Comparison of ENCODE assay signal across 8 cellular contexts in the genomic region with DNA sequence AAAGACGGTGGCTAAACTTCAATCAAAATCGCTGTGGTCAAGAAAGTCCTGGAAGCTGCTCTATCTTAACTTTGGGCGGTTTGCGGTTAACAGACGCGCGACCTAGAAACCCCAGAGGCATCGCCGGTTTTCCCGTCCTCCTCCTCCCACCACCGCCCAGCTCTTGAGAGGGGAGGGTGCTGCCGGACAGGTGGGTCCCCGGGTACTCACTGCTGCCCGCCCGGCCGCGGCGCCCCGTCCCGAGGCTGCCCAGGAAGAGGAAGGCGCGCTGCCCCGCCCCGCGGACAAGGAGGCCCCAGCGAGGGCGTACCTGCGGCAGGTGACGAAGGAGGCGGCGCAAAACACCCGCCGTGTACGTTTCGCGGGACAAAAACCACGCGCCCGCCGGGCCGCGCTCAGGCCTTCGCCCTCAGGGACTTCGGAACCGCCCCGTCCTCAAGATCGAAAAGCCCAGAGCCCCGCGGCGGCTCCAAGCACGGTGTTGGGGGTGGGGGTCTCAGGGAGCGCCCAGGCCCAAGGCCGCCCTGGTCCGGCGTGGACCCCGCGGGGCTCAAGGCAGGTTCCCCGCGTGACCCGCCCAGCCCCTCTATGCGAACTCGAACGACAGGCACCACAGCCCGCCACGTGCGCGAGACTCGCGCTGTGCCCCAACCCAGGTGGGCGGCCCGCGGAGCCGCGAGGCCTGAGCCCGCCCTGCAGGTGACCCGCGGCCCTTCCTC. TPM values are rescaled to one million over a fixed set of nuclear protein-coding genes. Genes with fewer than 3 reads are reported as not detected.
DNase-seq lines count a peak whose midpoint lies in the region; ATAC-seq and TF ChIP-seq lines count a peak whose summit lies in the region.

A gene with protein sequence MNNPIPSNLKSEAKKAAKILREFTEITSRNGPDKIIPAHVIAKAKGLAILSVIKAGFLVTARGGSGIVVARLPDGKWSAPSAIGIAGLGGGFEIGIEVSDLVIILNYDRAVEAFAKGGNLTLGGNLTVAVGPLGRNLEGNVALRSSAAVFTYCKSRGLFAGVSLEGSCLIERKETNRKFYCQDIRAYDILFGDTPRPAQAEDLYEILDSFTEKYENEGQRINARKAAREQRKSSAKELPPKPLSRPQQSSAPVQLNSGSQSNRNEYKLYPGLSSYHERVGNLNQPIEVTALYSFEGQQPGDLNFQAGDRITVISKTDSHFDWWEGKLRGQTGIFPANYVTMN (minus strand): TSS at position 259 of the 719 bp plus-strand sequence. CDS start 48 bp downstream, at position 211.

- H3K4me3 ChIP-seq in RWPE2 (ENCODE audit: severe bottlenecking) (peak within 1 kb of the TSS; percentile 82), rectal smooth muscle tissue (ENCODE audit: low read length) (peak within 1 kb of the TSS; percentile 79)

- peaks cover 28% of the 10 kb centered on the region for H3K36me3 Mint-ChIP-seq in activated naive CD8-positive, alpha-beta T cell treated with anti-CD3 and anti-CD28 coated beads for 36 hours

- intact Hi-C loops in left cardiac atrium (cut with DNase I): no loop called here

- no peaks in the 10 kb centered on the region for H3K9me3 ChIP-seq in RWPE2 (ENCODE audit: severe bottlenecking)

- H3K9ac ChIP-seq in rectal smooth muscle tissue (ENCODE audit: low read length): peak within 1 kb of the TSS; percentile 60

- peak; percentile 70 for DNase-seq in RWPE2 (ENCODE audit: low spot score)
- peak; percentile 53 for DNase-seq in activated naive CD8-positive, alpha-beta T cell treated with anti-CD3 and anti-CD28 coated beads for 36 hours
- DNase-seq in left cardiac atrium: peak; percentile 41
- no peak for DNase-seq in Kasumi-1 (lab: John Stamatoyannopoulos, UW)
- no peak for DNase-seq in RKO (ENCODE audit: low spot score)

- H3K27me3 ChIP-seq in RWPE2 (ENCODE audit: insufficient read depth, poor library complexity, severe bottlenecking) (no peaks in the 10 kb centered on the region), rectal smooth muscle tissue (ENCODE audit: control insufficient read depth, insufficient read depth, low read length) (no peaks in the 10 kb centered on the region)

- peak; percentile 32 for ATAC-seq in GM18505 (IDR thresholded peaks at IDR 0.05; ENCODE audit: unreplicated experiment)
- ATAC-seq in HG02970 (IDR thresholded peaks at IDR 0.05; ENCODE audit: low FRiP score, unreplicated experiment): peak; percentile 25
- ATAC-seq in RWPE2 (ENCODE audit: low read depth): peak; percentile 59
- ATAC-seq in left cardiac atrium: peak; percentile 27 to 57

- TF ChIP-seq CTCF in RWPE2 (IDR thresholded peaks at IDR 0.05; ENCODE audit: poor library complexity, severe bottlenecking): no peak

- peak within 1 kb of the TSS; percentile 91 for H3K4me3 Mint-ChIP-seq in activated naive CD8-positive, alpha-beta T cell treated with anti-CD3 and anti-CD28 coated beads for 36 hours

- peaks cover 23% of the 10 kb centered on the region for H3K36me3 ChIP-seq in RWPE2 (ENCODE audit: low read depth)
- no peaks in the 10 kb centered on the region for H3K36me3 ChIP-seq in rectal smooth muscle tissue (ENCODE audit: control insufficient read depth, insufficient read depth, low read length)

- H3K4me1 Mint-ChIP-seq in activated naive CD8-positive, alpha-beta T cell treated with anti-CD3 and anti-CD28 coated beads for 36 hours: peaks cover 32% of the 10 kb centered on the region

- H3K4me1 ChIP-seq in RWPE2 (ENCODE audit: insufficient read depth, poor library complexity, severe bottlenecking) (peaks cover 15% of the 10 kb centered on the region), rectal smooth muscle tissue (ENCODE audit: control insufficient read depth, insufficient read depth, low read length) (peaks cover 7% of the 10 kb centered on the region)

- peak within 1 kb of the TSS; percentile 97 for H3K27ac Mint-ChIP-seq in activated naive CD8-positive, alpha-beta T cell treated with anti-CD3 and anti-CD28 coated beads for 36 hours

- no peaks in the 10 kb centered on the region for H3K27me3 Mint-ChIP-seq in activated naive CD8-positive, alpha-beta T cell treated with anti-CD3 and anti-CD28 coated beads for 36 hours

- TF ChIP-seq POLR2A in GM18505 (IDR thresholded peaks at IDR 0.05; ENCODE audit: borderline replicate concordance, extremely low read depth, insufficient read depth, insufficient read length): peak; percentile 48

- peaks cover 4% of the 10 kb centered on the region for H3K9me3 Mint-ChIP-seq in activated naive CD8-positive, alpha-beta T cell treated with anti-CD3 and anti-CD28 coated beads for 36 hours

- H3K27ac ChIP-seq in RWPE2 (ENCODE audit: poor library complexity, severe bottlenecking) (peak within 1 kb of the TSS; percentile 58), rectal smooth muscle tissue (ENCODE audit: low read depth, low read length) (peak within 1 kb of the TSS; percentile 61)

RNA-seq across cellular contexts. Expression of the gene that starts here (rescaled TPM):
- 10 to 100 TPM; 15.8 to 17.9 TPM for total RNA-seq in activated naive CD8-positive, alpha-beta T cell treated with anti-CD3 and anti-CD28 coated beads for 36 hours
- total RNA-seq in left cardiac atrium: 10 to 100 TPM; 13.8 to 14.0 TPM

Comparison
In these comparisons a context has a peak if more than half of its experiments do, and no peak if none do; other contexts are left out.
1. DNase-seq: peak in RWPE2 (single experiment), activated naive CD8-positive, alpha-beta T cell treated with anti-CD3 and anti-CD28 coated beads for 36 hours (single experiment) and left cardiac atrium (single experiment); none in Kasumi-1 (0 of 2) and RKO (single experiment).
2. Peak in every context shown above with its lines, with median percentiles within 50 percentile points of each other: ATAC-seq.